18 cellular contexts compared by ENCODE assay signal in the genomic region with DNA sequence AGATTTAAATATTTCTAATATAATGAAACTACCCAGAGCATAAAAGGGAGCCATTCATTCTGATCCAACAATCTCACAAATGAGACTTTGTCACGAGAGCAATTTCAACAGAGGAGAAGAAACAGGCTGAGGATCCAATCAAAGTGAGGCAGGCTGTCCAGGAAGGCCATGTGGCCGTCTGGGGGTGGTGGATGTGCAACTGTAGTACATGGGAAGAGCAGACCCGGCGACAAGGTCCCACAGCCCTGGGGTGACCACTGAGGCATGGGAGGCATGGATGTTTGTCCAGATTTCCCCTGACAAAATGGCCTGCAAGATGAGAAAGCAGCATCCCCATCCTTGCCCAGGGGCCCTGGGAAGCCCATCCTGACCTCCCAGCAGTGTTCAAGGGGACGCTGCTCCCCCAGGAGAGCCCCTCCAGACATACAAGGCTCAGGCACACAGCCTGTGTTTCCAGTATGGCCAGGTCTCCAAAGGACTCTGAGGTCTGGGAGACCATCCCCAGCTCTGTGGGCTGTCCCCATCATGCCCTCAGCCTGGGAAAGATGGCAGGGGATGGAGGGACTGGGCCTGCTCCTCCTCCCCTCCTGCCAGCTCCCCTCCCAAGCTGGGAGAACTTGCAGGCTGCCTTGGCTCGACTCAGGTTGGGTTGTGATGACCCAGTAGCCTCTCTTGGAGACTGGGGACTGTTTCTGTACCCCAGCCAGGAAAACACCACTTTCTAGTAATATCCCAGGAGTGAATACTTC. TPM values are rescaled to one million over a fixed set of nuclear protein-coding genes. Genes with fewer than 3 reads are reported as not detected.
"Had no signal": no experiment of that assay in that cellular context is flagged by ENCODE, and none has a peak within 500 bp of the region (broad histone marks: within the 10 kb centered on the region; RNA-seq: fewer than 3 reads in every experiment).

No MANE protein-coding gene starts in this region.

- H3K9me3 ChIP-seq: left lung had no signal

- ATAC-seq: activated CD8-positive, alpha-beta memory T cell treated with anti-CD3 and anti-CD28 coated beads, Interleukin-2, amount 10 ng/mL, durations not matched to agents 7 days and 5 days; esophagus mucosa; left lung had no signal

- H3K27me3 ChIP-seq: brain microvascular endothelial cell, tibial nerve had no signal

- H3K4me3 ChIP-seq: left lung, smooth muscle cell, tibial nerve had no signal

- DNase-seq: activated CD4-positive, alpha-beta T cell treated with anti-CD3 and anti-CD28 coated beads, Interleukin-2, amount 50 U/mL, for 48 hours; activated CD4-positive, CD25-positive, alpha-beta regulatory T cell treated with anti-CD3 and anti-CD28 coated beads, Interleukin-2, amount 50 U/mL, for 72 hours; activated CD8-positive, alpha-beta memory T cell treated with anti-CD3 and anti-CD28 coated beads, Interleukin-2, amount 10 ng/mL, durations not matched to agents 7 days and 5 days; activated effector memory CD4-positive, alpha-beta T cell treated with Interleukin-2 at 50 U/mL for 16 hours; activated T-cell treated with anti-CD3 and anti-CD28 coated beads, Interleukin-2, amount 50 U/mL, for 24 hours; amygdala; brain microvascular endothelial cell; cerebellar nuclear complex; foreskin fibroblast; immature natural killer cell; left lung; mesendoderm had no signal

- H3K36me3 ChIP-seq: brain microvascular endothelial cell, left lung, tibial nerve had no signal

- H3K4me1 ChIP-seq: left lung, parathyroid adenoma had no signal

- H3K27ac ChIP-seq: brain microvascular endothelial cell, left lung, parathyroid adenoma, tibial nerve had no signal

RNA-seq across cellular contexts. Expression of gene FCN2, which starts 27.5 kb away (rescaled TPM):
- total RNA-seq: activated CD8-positive, alpha-beta memory T cell treated with anti-CD3 and anti-CD28 coated beads, Interleukin-2, amount 10 ng/mL, durations not matched to agents 7 days and 5 days; dermis microvascular lymphatic vessel endothelial cell; left lung; neural crest cell; smooth muscle cell had no signal
- polyA plus RNA-seq: immature natural killer cell, smooth muscle cell had no signal
